ENCODE assay signal across 8 cellular contexts in genomic region chr15:79970921-79971434, GRCh38. TPM values are rescaled to one million over a fixed set of nuclear protein-coding genes. Genes with fewer than 3 reads are reported as not detected.
DNase-seq lines count a peak whose midpoint lies in the region; ATAC-seq, FAIRE-seq and TF ChIP-seq lines count a peak whose summit lies in the region.

TSS of gene BCL2A1 (minus strand) at chr15:79971196. CDS start at chr15:79971119, 77 bp downstream.

- H3K9me3 Mint-ChIP-seq in activated naive CD4-positive, alpha-beta T cell treated with anti-CD3 and anti-CD28 coated beads for 36 hours = peaks cover 2% of the 10 kb centered on the region

- H3K9ac ChIP-seq in HepG2 (ENCODE audit: insufficient read depth, low read depth, low read length) = no peak within 1 kb of the TSS

- H3K9me3 ChIP-seq in HepG2 (ENCODE audit: low read length) = no peaks in the 10 kb centered on the region

- no peak within 1 kb of the TSS for H3K4me2 ChIP-seq in HepG2 (ENCODE audit: low read depth, low read length)

- TF ChIP-seq POLR2A in HepG2 (IDR thresholded peaks at IDR 0.05; ENCODE audit: insufficient read depth in 1 of 2, low read depth in 2 of 2, low read length in 2 of 2) = no peak

- H2AFZ ChIP-seq in HepG2 (ENCODE audit: low read length) = no peak within 1 kb of the TSS

- peak within 1 kb of the TSS; percentile 95 for H3K27ac Mint-ChIP-seq in activated naive CD4-positive, alpha-beta T cell treated with anti-CD3 and anti-CD28 coated beads for 36 hours

- H3K27me3 ChIP-seq in HepG2 (ENCODE audit: control insufficient read depth in 1 of 2, insufficient read depth in 2 of 2, low read length in 2 of 2) = no peaks in the 10 kb centered on the region

- no peaks in the 10 kb centered on the region for H3K27me3 Mint-ChIP-seq in activated naive CD4-positive, alpha-beta T cell treated with anti-CD3 and anti-CD28 coated beads for 36 hours (ENCODE audit: low read depth)

- DNase-seq in RPMI7951 (ENCODE audit: low read depth) = peak; percentile 72
- peak; percentile 88 for DNase-seq in activated naive CD4-positive, alpha-beta T cell treated with anti-CD3 and anti-CD28 coated beads for 36 hours
- no peak for DNase-seq in HepG2 (ENCODE audit: low spot score)
- peak; percentile 65 for DNase-seq in stimulated activated naive CD8-positive, alpha-beta T cell treated with anti-CD3 and anti-CD28 coated beads, Interleukin-15, Interleukin-2, amounts not matched to agents 100 U/mL and 50 U/mL, for 24 hours
- no peak for DNase-seq in DMS153 (lab: John Stamatoyannopoulos, UW)
- no peak for DNase-seq in NCI-H2029 (lab: John Stamatoyannopoulos, UW)

- no peak for FAIRE-seq in HepG2 (lab: Jason Lieb, UNC)

- H3K36me3 Mint-ChIP-seq in activated naive CD4-positive, alpha-beta T cell treated with anti-CD3 and anti-CD28 coated beads for 36 hours (ENCODE audit: low read depth) = peaks cover 32% of the 10 kb centered on the region

- H3K27ac ChIP-seq in HepG2 (ENCODE audit: extremely low read length, insufficient read depth, low read length) = no peak within 1 kb of the TSS

- no peak for TF ChIP-seq RAD21 in HepG2 (CRISPR knock-in tag; IDR thresholded peaks at IDR 0.05)

- POLR2A ChIA-PET in HepG2 (lab: Yijun Ruan, JAX) = no interaction called here

- no peaks in the 10 kb centered on the region for H3K36me3 ChIP-seq in HepG2 (replicated peaks in 1 of 2; ENCODE audit: control insufficient read depth in 1 of 2, insufficient read depth in 2 of 2, low read length in 2 of 2)

- in situ Hi-C loops in HepG2 (cut with HindIII; ENCODE audit: extremely low pct_ligation_motif_present, low pct_unique_long_range_greater_than_20kb) = no loop called here

- CTCF ChIA-PET in activated naive CD4-positive, alpha-beta T cell treated with anti-CD3 and anti-CD28 coated beads for 36 hours (lab: Charles Lee) = interaction anchor here (0.8 to 1.7 kb wide), 4 partner anchors 9 to 118 kb away, joined by 3 to 8 read pairs (median 4); no protein-coding TSS in a partner anchor
- CTCF ChIA-PET in HepG2 (lab: Yijun Ruan, JAX; ENCODE audit: low intra/inter-chr PET ratio, low total read pairs) = no interaction called here

- no TSS peak for BruUV-seq in HepG2 (replicated peaks; lab: Mats Ljungman, UMichigan)

- ATAC-seq in GM18499 (IDR thresholded peaks at IDR 0.05; ENCODE audit: insufficient read depth, unreplicated experiment) (peak; percentile 39), HG02885 (IDR thresholded peaks at IDR 0.05; ENCODE audit: poor library complexity, unreplicated experiment) (peak; percentile 66), HepG2 (no peak)
- peak; percentile 86 for ATAC-seq in stimulated activated naive CD8-positive, alpha-beta T cell treated with anti-CD3 and anti-CD28 coated beads, Interleukin-15, Interleukin-2, amounts not matched to agents 100 U/mL and 50 U/mL, for 24 hours

- intact Hi-C loops in activated naive CD4-positive, alpha-beta T cell treated with anti-CD3 and anti-CD28 coated beads for 36 hours (cut with micrococcal nuclease) = loop anchor here (1.0 to 5.0 kb wide), 8 partner anchors 8 to 1031 kb away; partner anchors contain the start of genes FAH, MTHFS and TLNRD1
- intact Hi-C loops in HepG2 (cut with micrococcal nuclease; ENCODE audit: unreplicated experiment) = no loop called here

- no peak within 1 kb of the TSS for H3K4me3 ChIP-seq in HepG2 (replicated peaks in 1 of 3; ENCODE audit: insufficient read depth in 1 of 3, low read depth in 2 of 3, low read length in 3 of 3)

- no peak for TF ChIP-seq CTCF in HepG2 (CRISPR knock-in tag; IDR thresholded peaks at IDR 0.05)

- peaks cover 44% of the 10 kb centered on the region for H3K4me1 Mint-ChIP-seq in activated naive CD4-positive, alpha-beta T cell treated with anti-CD3 and anti-CD28 coated beads for 36 hours (ENCODE audit: low read depth)

- TF ChIP-seq EP300 in HepG2 (IDR thresholded peaks at IDR 0.05; ENCODE audit: low read depth in 2 of 2, low read length in 2 of 2) (no peak), HepG2 (CRISPR knock-in tag; IDR thresholded peaks at IDR 0.05; ENCODE audit: borderline replicate concordance) (no peak)

- no peaks in the 10 kb centered on the region for H4K20me1 ChIP-seq in HepG2 (ENCODE audit: insufficient read depth, low read length)

- 38% methylated on average over 6 of the region's 6 CpGs for WGBS in HepG2 (ENCODE audit: low lambda C conversion rate)

- peaks cover 54% of the 10 kb centered on the region for H3K4me1 ChIP-seq in HepG2 (ENCODE audit: insufficient read depth, low read length)

- peak within 1 kb of the TSS; percentile 81 for H3K4me3 Mint-ChIP-seq in activated naive CD4-positive, alpha-beta T cell treated with anti-CD3 and anti-CD28 coated beads for 36 hours

- no peaks in the 10 kb centered on the region for H3K79me2 ChIP-seq in HepG2 (ENCODE audit: insufficient read depth, low read length)

TF ChIP-seq in HepG2, 621 proteins besides CTCF, POLR2A, EP300 and RAD21:
- TF ChIP-seq ZSCAN20 (CRISPR knock-in tag; IDR thresholded peaks at IDR 0.05; ENCODE audit: borderline replicate concordance) = no peak
- 0 out of 2 replicates have a peak, but pooled peaks have one; percentile 3 for TF ChIP-seq CEBPB (IDR thresholded peaks at IDR 0.05; ENCODE audit: borderline replicate concordance, low read depth, low read length)

RNA-seq across cellular contexts. Expression of gene BCL2A1, which starts in this region (rescaled TPM):
- 3.0 and 5.2 TPM in 2 replicates for total RNA-seq in RPMI7951 (2014; rRNA removed; shearing (Covaris generic))
- total RNA-seq in activated naive CD4-positive, alpha-beta T cell treated with anti-CD3 and anti-CD28 coated beads for 36 hours = 10 to 100 TPM; 79.1 to 88.7 TPM
- 0.31 and 0.97 TPM in 2 replicates for total RNA-seq in HepG2 (2016; rRNA removed; fragmentation: Illumina TruSeq; extraction: Trizol)
- 0.30 and 0.44 TPM in 2 replicates for total RNA-seq in HepG2 (2016; cell fraction: cytosol; rRNA removed; fragmentation: Illumina TruSeq; extraction: Trizol; ENCODE audit: low read depth)
- total RNA-seq in HepG2 (2016; cell fraction: insoluble cytoplasmic fraction; rRNA removed; fragmentation: Illumina TruSeq; extraction: Trizol) = 0.24 and 0.89 TPM in 2 replicates
- total RNA-seq in HepG2 (2016; cell fraction: membrane; rRNA removed; fragmentation: Illumina TruSeq; extraction: Trizol) = 0.31 TPM in 1 of 2 replicates, not detected in the other
- total RNA-seq in HepG2 (2016; cell fraction: nucleus; rRNA removed; fragmentation: Illumina TruSeq; extraction: Trizol) = 0.53 TPM in 1 of 2 replicates, not detected in the other
- polyA plus RNA-seq in HepG2 (2011; rRNA removed) = 0.08 and 0.21 TPM in 2 replicates
- 0.25 and 0.49 TPM in 2 replicates for polyA plus RNA-seq in HepG2 (2011; cell fraction: cytosol; rRNA removed)
- not detected in 2 replicates for polyA plus RNA-seq in HepG2 (2011; cell fraction: nucleus; rRNA removed)
- polyA plus RNA-seq in HepG2 (2012) = not detected in 2 replicates
- polyA plus RNA-seq in HepG2 (2016; cell fraction: cytosol; fragmentation: Illumina TruSeq; extraction: Trizol; ENCODE audit: low read depth) = 0.27 and 0.36 TPM in 2 replicates
- 0.25 and 0.56 TPM in 2 replicates for polyA plus RNA-seq in HepG2 (2016; cell fraction: insoluble cytoplasmic fraction; fragmentation: Illumina TruSeq; extraction: Trizol; ENCODE audit: low read depth)
- 0.29 and 0.38 TPM in 2 replicates for polyA plus RNA-seq in HepG2 (2016; cell fraction: membrane; fragmentation: Illumina TruSeq; extraction: Trizol; ENCODE audit: low read depth)
- polyA plus RNA-seq in HepG2 (2016; cell fraction: nucleus; fragmentation: Illumina TruSeq; extraction: Trizol; ENCODE audit: insufficient read depth, low read depth) = not detected in 2 replicates
- polyA minus RNA-seq in HepG2 (2011; rRNA and poly(A)+ RNA removed; ENCODE audit: low replicate concordance) = 0.30 TPM in 1 of 2 replicates, not detected in the other
- polyA minus RNA-seq in HepG2 (2011; cell fraction: cytosol; rRNA and poly(A)+ RNA removed) = not detected in 2 replicates
- not detected in 2 replicates for polyA minus RNA-seq in HepG2 (2011; cell fraction: nucleus; rRNA and poly(A)+ RNA removed)

Comparison
In these comparisons a context has a peak if more than half of its experiments do, and no peak if none do; other contexts are left out.
1. RNA of gene BCL2A1 (total RNA-seq): 79.1 to 88.7 TPM in activated naive CD4-positive, alpha-beta T cell treated with anti-CD3 and anti-CD28 coated beads for 36 hours; 3.0 to 5.2 TPM in RPMI7951 and 0.24 to 0.97 TPM in HepG2; every median in the first group is over 10 times any median in the second.
2. DNase-seq: peak in RPMI7951 (single experiment), activated naive CD4-positive, alpha-beta T cell treated with anti-CD3 and anti-CD28 coated beads for 36 hours (single experiment) and stimulated activated naive CD8-positive, alpha-beta T cell treated with anti-CD3 and anti-CD28 coated beads, Interleukin-15, Interleukin-2, amounts not matched to agents 100 U/mL and 50 U/mL, for 24 hours (single experiment); none in HepG2 (single experiment), DMS153 (single experiment) and NCI-H2029 (single experiment).